In genomic region chr5:71620630-71621029, GRCh38 we compare ENCODE assay signal across 17 cellular contexts.
"Had no signal": no experiment of that assay in that cellular context is flagged by ENCODE, and none has a peak within 500 bp of the region (broad histone marks: within the 10 kb centered on the region; RNA-seq: fewer than 3 reads in every experiment).

No MANE protein-coding gene starts in this region.

- FAIRE-seq: HTR-8/SVneo, K562 had no signal

- DNase-seq: Kasumi-1, MM.1S, NCI-H1092 treated with DMSO at 0.1 percent for 48 hours, NCI-H1436, NCI-H187, NCI-H2029, NCI-H2081 treated with DMSO at 0.1 percent for 48 hours, NCI-H2171 treated with DMSO at 0.1 percent for 48 hours, NCI-H345, NCI-H524 treated with DMSO at 0.1 percent for 48 hours, NCI-H69, NCI-H774, SHP77, SK-N-SH had no signal

- H3K27me3 Mint-ChIP-seq: IgD-negative memory B cell had no signal

- H3K9me3 Mint-ChIP-seq: IgD-negative memory B cell had no signal

- H3K4me3 Mint-ChIP-seq: IgD-negative memory B cell had no signal

- H3K4me3 ChIP-seq: K562 had no signal

- ATAC-seq: K562 had no signal
